Comparison of ENCODE assay signal across 8 cellular contexts in the genomic region with DNA sequence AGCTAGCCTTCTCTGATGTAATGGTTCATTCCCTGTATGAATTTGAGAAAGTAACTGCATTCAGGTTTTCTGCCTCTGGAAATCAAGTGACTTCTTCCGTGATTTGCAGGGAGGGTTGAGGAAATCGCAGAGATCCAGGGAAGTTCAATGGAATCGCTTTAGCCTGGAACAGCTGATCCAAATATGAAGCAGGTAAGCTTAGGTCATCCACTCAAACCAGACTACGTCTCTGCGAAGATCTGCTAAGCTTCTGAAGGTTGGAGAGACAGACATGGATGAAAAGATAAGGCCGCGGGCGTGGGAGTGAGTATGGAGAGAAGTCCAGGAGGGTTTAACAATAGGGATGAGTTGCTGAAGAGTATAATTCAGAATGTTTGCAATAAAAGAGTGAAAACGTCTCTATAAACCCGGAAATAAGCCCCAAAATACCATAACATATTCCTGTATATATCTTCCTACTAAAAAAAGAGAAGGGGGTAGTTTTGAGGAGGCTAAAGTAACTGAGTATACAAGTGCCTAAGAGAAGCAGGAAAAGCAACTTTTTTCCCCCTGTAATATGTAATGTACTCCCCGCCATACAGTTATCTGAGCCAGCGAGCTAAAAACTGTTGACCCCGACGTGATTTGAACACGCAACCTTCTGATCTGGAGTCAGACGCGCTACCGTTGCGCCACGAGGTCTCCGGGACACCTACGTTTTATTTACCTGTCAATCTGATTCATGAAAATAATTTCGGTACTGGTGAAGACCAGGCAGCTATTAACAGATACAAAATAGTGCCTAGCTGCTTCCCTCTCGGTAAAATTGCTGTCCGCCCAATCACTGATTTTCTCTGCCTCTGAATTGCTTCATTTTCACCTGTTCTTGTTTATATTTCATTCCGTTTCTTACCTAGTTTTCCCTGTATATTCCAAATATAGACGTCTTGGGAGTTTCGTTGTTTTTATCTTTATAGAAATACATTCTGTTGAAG. TPM values are rescaled to one million over a fixed set of nuclear protein-coding genes. Genes with fewer than 3 reads are reported as not detected.
DNase-seq lines count a peak whose midpoint lies in the region; ATAC-seq, FAIRE-seq and TF ChIP-seq lines count a peak whose summit lies in the region.

No MANE protein-coding gene starts in this region.

- H3K27me3 ChIP-seq in gastrocnemius medialis: peaks cover 70 to 80% (median 71%) of the 10 kb centered on the region in 3 donors

- H3K4me1 ChIP-seq in gastrocnemius medialis: no peaks in the 10 kb centered on the region
- H3K4me1 ChIP-seq in kidney (ENCODE audit: control insufficient read depth in 1 of 2, insufficient read depth in 1 of 2, low read depth in 1 of 2, low read length in 2 of 2): no peaks in the 10 kb centered on the region

- DNase-seq in GM19239 (ENCODE audit: insufficient read length, low spot score) (no peak), NCI-H2081 treated with DMSO at 0.1 percent for 48 hours (lab: John Stamatoyannopoulos, UW) (peak; percentile 17), epithelial cell of prostate (ENCODE audit: low read depth, low spot score) (no peak), hippocampal formation (lab: John Stamatoyannopoulos, UW) (no peak), gastrocnemius medialis (no peak), kidney (no peak)
- peak; percentile 39 for DNase-seq in activated CD4-positive, alpha-beta T cell treated with anti-CD3 and anti-CD28 coated beads, Interleukin-2, amount 10 ng/mL, durations not matched to agents 7 days and 5 days
- DNase-seq in stimulated activated CD4-positive, alpha-beta T cell treated with anti-CD3 and anti-CD28 coated beads, Interleukin-1b, Interleukin-23, amount 100 ng/mL, for 48 hours: peak; percentile 62

- ATAC-seq in gastrocnemius medialis: no peak

- H3K9ac ChIP-seq in kidney (ENCODE audit: low read length in 2 of 2): no peak overlapping the region

- FAIRE-seq in GM19239 (lab: Jason Lieb, UNC) (peak; percentile 71), kidney (lab: Jason Lieb, UNC) (no peak)

- peak overlapping the region; percentile 52 for H3K27ac Mint-ChIP-seq in activated CD4-positive, alpha-beta T cell treated with anti-CD3 and anti-CD28 coated beads, Interleukin-2, amount 10 ng/mL, durations not matched to agents 7 days and 5 days

- H3K9me3 ChIP-seq in gastrocnemius medialis (no peaks in the 10 kb centered on the region), kidney (ENCODE audit: control insufficient read depth in 1 of 2, low read length in 2 of 2) (peaks cover 0 to 3% of the 10 kb centered on the region in 2 donors)

- no peak for TF ChIP-seq POLR2A in gastrocnemius medialis (IDR thresholded peaks at IDR 0.05)

- peak overlapping the region; percentile 74 for H3K4me3 Mint-ChIP-seq in activated CD4-positive, alpha-beta T cell treated with anti-CD3 and anti-CD28 coated beads, Interleukin-2, amount 10 ng/mL, durations not matched to agents 7 days and 5 days

- peaks cover 33% of the 10 kb centered on the region for H3K27me3 Mint-ChIP-seq in activated CD4-positive, alpha-beta T cell treated with anti-CD3 and anti-CD28 coated beads, Interleukin-2, amount 10 ng/mL, durations not matched to agents 7 days and 5 days

- H3K4me3 ChIP-seq in gastrocnemius medialis (no peak overlapping the region), kidney (ENCODE audit: low read length in 2 of 2) (no peak overlapping the region)

- H3K36me3 ChIP-seq in gastrocnemius medialis: no peaks in the 10 kb centered on the region
- H3K36me3 ChIP-seq in kidney (ENCODE audit: control insufficient read depth in 1 of 2, insufficient read depth in 2 of 2, low read length in 2 of 2): no peaks in the 10 kb centered on the region

- in situ Hi-C loops in gastrocnemius medialis (cut with MboI; ENCODE audit: low sequenced_read_pairs in 4 of 4): loop anchor here in 3 of 4 donors (10.0 to 25.0 kb wide), 2 partner anchors 244 to 756 kb away; no protein-coding TSS in a partner anchor

- peaks cover 63% of the 10 kb centered on the region for H3K4me1 Mint-ChIP-seq in activated CD4-positive, alpha-beta T cell treated with anti-CD3 and anti-CD28 coated beads, Interleukin-2, amount 10 ng/mL, durations not matched to agents 7 days and 5 days

- intact Hi-C loops in gastrocnemius medialis (cut with DNase I; ENCODE audit: low total_unique reads): no loop called here
- intact Hi-C loops in kidney (cut with DNase I): no loop called here

- H3K36me3 Mint-ChIP-seq in activated CD4-positive, alpha-beta T cell treated with anti-CD3 and anti-CD28 coated beads, Interleukin-2, amount 10 ng/mL, durations not matched to agents 7 days and 5 days (ENCODE audit: low read depth): peaks cover 2% of the 10 kb centered on the region

- H3K27ac ChIP-seq in epithelial cell of prostate: peak overlapping the region; percentile 36
- no peak overlapping the region for H3K27ac ChIP-seq in gastrocnemius medialis
- no peak overlapping the region for H3K27ac ChIP-seq in kidney (ENCODE audit: low read depth in 2 of 2, low read length in 2 of 2)

- POLR2A ChIA-PET in activated CD4-positive, alpha-beta T cell treated with anti-CD3 and anti-CD28 coated beads, Interleukin-2, amount 10 ng/mL, durations not matched to agents 7 days and 5 days (lab: Charles Lee): interaction anchor here (0.9 to 1.5 kb wide), 2 partner anchors 98 to 223 kb away, joined by 3 to 4 read pairs; no protein-coding TSS in a partner anchor

- H3K9me3 Mint-ChIP-seq in activated CD4-positive, alpha-beta T cell treated with anti-CD3 and anti-CD28 coated beads, Interleukin-2, amount 10 ng/mL, durations not matched to agents 7 days and 5 days: peaks cover 2% of the 10 kb centered on the region

- TF ChIP-seq CTCF in gastrocnemius medialis (IDR thresholded peaks at IDR 0.05 in 4 of 5, conservative IDR thresholded peaks at IDR 0.05 in 1 of 5) (no peak), kidney (IDR thresholded peaks at IDR 0.05; ENCODE audit: borderline replicate concordance, extremely low read depth, insufficient read depth) (no peak)

- CTCF ChIA-PET in activated CD4-positive, alpha-beta T cell treated with anti-CD3 and anti-CD28 coated beads, Interleukin-2, amount 10 ng/mL, durations not matched to agents 7 days and 5 days (lab: Charles Lee): interaction anchor here (0.9 to 4.3 kb wide), 6 partner anchors 11 to 242 kb away, joined by 3 to 20 read pairs (median 4); a partner anchor contains a TSS

RNA-seq across cellular contexts. Expression of gene BTN3A2, which starts 33.9 kb away (rescaled TPM):
- 100 to 1,000 TPM; 121 to 125 TPM for total RNA-seq in activated CD4-positive, alpha-beta T cell treated with anti-CD3 and anti-CD28 coated beads, Interleukin-2, amount 10 ng/mL, durations not matched to agents 7 days and 5 days
- 1 to 10 TPM; 3.7 to 8.9 (median 4.4) TPM for total RNA-seq in gastrocnemius medialis
- 21.5 TPM for total RNA-seq in kidney
- polyA plus RNA-seq in kidney (ENCODE audit: insufficient read depth, low read depth, low replicate concordance): 26.0 TPM

RNA-seq across cellular contexts. Expression of gene BTN2A2, which starts 51.8 kb away (rescaled TPM):
- 10 to 100 TPM; 12.4 to 12.7 TPM for total RNA-seq in activated CD4-positive, alpha-beta T cell treated with anti-CD3 and anti-CD28 coated beads, Interleukin-2, amount 10 ng/mL, durations not matched to agents 7 days and 5 days
- total RNA-seq in gastrocnemius medialis (1 to 10 TPM; 1.1 to 4.8 (median 1.5) TPM), kidney (19.9 TPM)
- 8.9 TPM for polyA plus RNA-seq in kidney (ENCODE audit: insufficient read depth, low read depth, low replicate concordance)

Comparison
In these comparisons a context has a peak if more than half of its experiments do, and no peak if none do; other contexts are left out.
1. DNase-seq: peak in NCI-H2081 treated with DMSO at 0.1 percent for 48 hours (single experiment), activated CD4-positive, alpha-beta T cell treated with anti-CD3 and anti-CD28 coated beads, Interleukin-2, amount 10 ng/mL, durations not matched to agents 7 days and 5 days (single experiment) and stimulated activated CD4-positive, alpha-beta T cell treated with anti-CD3 and anti-CD28 coated beads, Interleukin-1b, Interleukin-23, amount 100 ng/mL, for 48 hours (single experiment); none in GM19239 (single experiment), epithelial cell of prostate (single experiment), hippocampal formation (0 of 2), gastrocnemius medialis (0 of 2) and kidney (single experiment).